22 cellular contexts compared by ENCODE assay signal in the genomic region with DNA sequence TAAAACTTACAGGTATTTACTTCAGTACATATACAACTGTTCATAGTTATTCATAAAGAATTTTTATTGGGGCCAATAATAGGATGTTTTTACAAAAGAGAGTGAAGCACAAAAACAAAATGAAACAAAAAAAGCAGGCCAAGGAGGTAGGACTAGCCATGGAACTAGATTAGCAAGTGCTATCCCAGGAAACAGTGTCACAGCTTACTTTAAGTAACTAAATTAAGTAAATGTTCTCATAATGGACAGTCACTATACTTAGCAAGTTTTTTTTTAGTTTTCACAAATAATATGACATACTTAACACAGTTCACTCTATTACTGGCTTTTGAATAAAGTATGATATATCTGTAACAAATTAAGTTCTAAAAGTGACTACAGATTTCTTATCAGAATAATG.
"Had no signal": no experiment of that assay in that cellular context is flagged by ENCODE, and none has a peak within 500 bp of the region (broad histone marks: within the 10 kb centered on the region; RNA-seq: fewer than 3 reads in every experiment).

No MANE protein-coding gene starts in this region.

- H3K27me3 Mint-ChIP-seq: naive thymus-derived CD8-positive, alpha-beta T cell had no signal

- H3K4me3 Mint-ChIP-seq: immature natural killer cell; naive thymus-derived CD8-positive, alpha-beta T cell; stimulated activated effector memory CD8-positive, alpha-beta T cell treated with anti-CD3 and anti-CD28 coated beads, Interleukin-12 subunit alpha, Interleukin-12 subunit beta, amount 100 ng/mL, for 72 hours had no signal

- H3K27me3 ChIP-seq: dorsolateral prefrontal cortex, ovary, right lobe of liver, stomach, thyroid gland, vagina had no signal

- H3K9me3 ChIP-seq: ovary, right lobe of liver, stomach, thyroid gland, vagina had no signal

- H3K27ac Mint-ChIP-seq: immature natural killer cell; stimulated activated effector memory CD8-positive, alpha-beta T cell treated with anti-CD3 and anti-CD28 coated beads, Interleukin-12 subunit alpha, Interleukin-12 subunit beta, amount 100 ng/mL, for 72 hours had no signal

- H3K4me2 ChIP-seq: smooth muscle cell had no signal

- H3K4me1 Mint-ChIP-seq: immature natural killer cell; naive thymus-derived CD8-positive, alpha-beta T cell; stimulated activated effector memory CD8-positive, alpha-beta T cell treated with anti-CD3 and anti-CD28 coated beads, Interleukin-12 subunit alpha, Interleukin-12 subunit beta, amount 100 ng/mL, for 72 hours had no signal

- H3K4me3 ChIP-seq: dorsolateral prefrontal cortex, ovary, right lobe of liver, smooth muscle cell, stomach, thyroid gland, vagina had no signal

- H3K36me3 ChIP-seq: ovary, right lobe of liver, stomach, thyroid gland, vagina had no signal

- DNase-seq: dorsolateral prefrontal cortex; effector CD4-positive, alpha-beta T cell; hypothalamus; immature natural killer cell; islet precursor cell; mesenchymal stem cell; midbrain; naive thymus-derived CD8-positive, alpha-beta T cell; occipital lobe; ovary; posterior cingulate gyrus; right lobe of liver; stimulated activated CD4-positive, alpha-beta T cell treated with anti-CD3 and anti-CD28 coated beads, Interleukin-12 subunit alpha, Interleukin-12 subunit beta, amount 100 ng/mL, for 4 hours; stimulated activated CD4-positive, alpha-beta T cell treated with anti-CD3 and anti-CD28 coated beads, Interleukin-1b, Interleukin-23, amount 100 ng/mL, for 48 hours; stimulated activated CD4-positive, alpha-beta T cell treated with anti-CD3 and anti-CD28 coated beads, Interleukin-4, amount 100 ng/mL, for 24 hours; stimulated activated naive CD4-positive, alpha-beta T cell treated with Interleukin-2 at 50 U/mL for 16 hours; stomach; thyroid gland had no signal

- H3K36me3 Mint-ChIP-seq: immature natural killer cell; naive thymus-derived CD8-positive, alpha-beta T cell; stimulated activated effector memory CD8-positive, alpha-beta T cell treated with anti-CD3 and anti-CD28 coated beads, Interleukin-12 subunit alpha, Interleukin-12 subunit beta, amount 100 ng/mL, for 72 hours had no signal

- H3K4me1 ChIP-seq: right lobe of liver, thyroid gland, vagina had no signal

- H3K27ac ChIP-seq: dorsolateral prefrontal cortex, ovary, right lobe of liver, stomach, thyroid gland, vagina had no signal

- ATAC-seq: left lobe of liver; naive thymus-derived CD8-positive, alpha-beta T cell; right lobe of liver; stimulated activated effector memory CD8-positive, alpha-beta T cell treated with anti-CD3 and anti-CD28 coated beads, Interleukin-12 subunit alpha, Interleukin-12 subunit beta, amount 100 ng/mL, for 72 hours had no signal
